In the genomic region with DNA sequence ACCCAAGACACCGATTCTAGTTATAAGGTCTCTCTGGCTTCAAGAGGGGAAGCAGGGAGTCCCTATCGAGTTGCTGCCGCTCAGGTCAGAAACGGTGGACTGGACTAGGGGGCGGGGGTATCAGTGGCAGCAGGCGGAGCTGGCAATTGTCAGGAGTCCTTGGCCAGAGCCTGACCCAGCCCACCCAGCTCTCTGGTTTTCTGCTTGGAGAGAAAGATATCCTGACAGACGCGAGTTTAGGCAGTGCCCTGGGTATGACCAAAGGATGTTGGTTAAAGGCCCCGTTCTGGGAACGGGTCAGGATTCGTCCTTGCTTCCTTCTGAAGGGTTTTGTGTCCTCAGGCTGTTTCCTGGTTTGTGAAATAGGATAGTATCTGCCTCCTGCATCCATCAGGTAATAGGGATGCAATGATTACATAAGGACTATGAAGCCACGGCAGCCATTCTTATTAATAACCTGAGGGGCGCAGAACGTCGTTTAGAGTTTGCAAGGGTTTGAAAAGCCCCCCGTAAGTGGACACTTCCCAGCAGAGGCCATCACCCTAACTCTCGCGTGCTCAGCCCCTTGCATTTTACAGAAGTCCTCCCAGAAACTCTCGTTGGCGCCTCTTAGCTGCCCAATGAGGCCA, we compare ENCODE assay signal across 8 cellular contexts. TPM values are rescaled to one million over a fixed set of nuclear protein-coding genes. Genes with fewer than 3 reads are reported as not detected.
DNase-seq lines count a peak whose midpoint lies in the region; ATAC-seq, FAIRE-seq and TF ChIP-seq lines count a peak whose summit lies in the region.

No MANE protein-coding gene starts in this region.

- peak overlapping the region; percentile 98 for H3K27ac ChIP-seq in GM23338 (ENCODE audit: low read depth)

- H3K36me3 Mint-ChIP-seq in GM23338 (ENCODE audit: low read depth) (no peaks in the 10 kb centered on the region; the same call in 2 of the 3 replicates), osteocyte (ENCODE audit: unreplicated experiment) (no peaks in the 10 kb centered on the region)

- H3K4me2 ChIP-seq in GM23338 = peak overlapping the region; percentile 86

- intact Hi-C loops in Right ventricle myocardium superior (cut with DNase I) = loop anchor here (10.0 kb wide), 2 partner anchors 88 to 192 kb away; partner anchors contain the start of genes PISD and YWHAH

- no peak for TF ChIP-seq CTCF in GM23338 (conservative IDR thresholded peaks at IDR 0.05; ENCODE audit: low read depth in 2 of 2)
- no peak for TF ChIP-seq CTCF in osteocyte (IDR thresholded peaks at IDR 0.05)

- peak; percentile 57 for ATAC-seq in GM23338
- peak; percentile 16 for ATAC-seq in Right ventricle myocardium superior (ENCODE audit: poor library complexity)

- no peak for FAIRE-seq in HTR-8/SVneo (lab: Jason Lieb, UNC)

- H3K27me3 ChIP-seq in GM23338 (ENCODE audit: insufficient read depth) = no peaks in the 10 kb centered on the region

- peaks cover 24% of the 10 kb centered on the region for H3F3A ChIP-seq in GM23338 (replicated peaks; ENCODE audit: low read depth)

- no peaks in the 10 kb centered on the region for H3K36me3 ChIP-seq in GM23338 (ENCODE audit: insufficient read depth)

- peaks cover 30% of the 10 kb centered on the region for H3K4me1 ChIP-seq in GM23338 (ENCODE audit: insufficient read depth)

- H3K4me1 Mint-ChIP-seq in GM23338 = peaks cover 35% of the 10 kb centered on the region
- peaks cover 42% of the 10 kb centered on the region for H3K4me1 Mint-ChIP-seq in osteocyte (ENCODE audit: unreplicated experiment)

- peaks cover 35% of the 10 kb centered on the region for H3K79me2 ChIP-seq in GM23338 (replicated peaks; ENCODE audit: insufficient read depth)

- peak overlapping the region; percentile 23; the same call in 1 of the 2 replicates for H2AFZ ChIP-seq in GM23338

- H3K9me2 ChIP-seq in GM23338 (ENCODE audit: insufficient read depth) = no peaks in the 10 kb centered on the region

- H3K4me3 ChIP-seq in GM23338 = peak overlapping the region; percentile 58

- H3K9me3 Mint-ChIP-seq in GM23338 = no peaks in the 10 kb centered on the region
- no peaks in the 10 kb centered on the region for H3K9me3 Mint-ChIP-seq in osteocyte (ENCODE audit: unreplicated experiment)

- H3K27me3 Mint-ChIP-seq in GM23338 (ENCODE audit: insufficient read depth, low read depth, poor library complexity) = peaks cover 5% of the 10 kb centered on the region
- no peaks in the 10 kb centered on the region for H3K27me3 Mint-ChIP-seq in osteocyte (ENCODE audit: unreplicated experiment)

- DNase-seq in Daoy (ENCODE audit: low read depth) (peak; percentile 25), GM23338 (ENCODE audit: low spot score) (peak; percentile 88), NCI-H2029 (lab: John Stamatoyannopoulos, UW) (peak; percentile 63), Right ventricle myocardium superior (peak; percentile 64), osteocyte (ENCODE audit: extremely low spot score, unreplicated experiment) (no peak), HTR-8/SVneo (ENCODE audit: insufficient read length, low spot score) (no peak), RKO (ENCODE audit: low spot score) (no peak)
- DNase-seq in activated T-cell treated with anti-CD3 and anti-CD28 coated beads, Interleukin-2, amount 50 U/mL, for 48 hours = peak; percentile 48 to 49

- H3K27ac Mint-ChIP-seq in GM23338 (peak overlapping the region; percentile 100), osteocyte (ENCODE audit: unreplicated experiment) (peak overlapping the region; percentile 100)

- H4K20me1 ChIP-seq in GM23338 (replicated peaks; ENCODE audit: insufficient read depth) = no peaks in the 10 kb centered on the region

- H3K4me3 Mint-ChIP-seq in GM23338 (peak overlapping the region; percentile 93), osteocyte (ENCODE audit: unreplicated experiment) (peak overlapping the region; percentile 92)

TF ChIP-seq in GM23338, 12 proteins besides CTCF, POLR2A, EP300 and RAD21:
- no peak for TF ChIP-seq NANOG (IDR thresholded peaks at IDR 0.05; ENCODE audit: borderline replicate concordance)
- TF ChIP-seq CREB1 (CRISPR knock-in tag; IDR thresholded peaks at IDR 0.05; ENCODE audit: low read depth) = no peak
- TF ChIP-seq ZNF462 (CRISPR knock-in tag; IDR thresholded peaks at IDR 0.05) = no peak
- no peak for TF ChIP-seq ZNF331 (CRISPR knock-in tag; IDR thresholded peaks at IDR 0.05; ENCODE audit: low read depth)
- TF ChIP-seq JUNB (IDR thresholded peaks at IDR 0.05; ENCODE audit: unreplicated experiment) = no peak
- TF ChIP-seq ZNF114 (CRISPR knock-in tag; IDR thresholded peaks at IDR 0.05) = no peak
- no peak for TF ChIP-seq POLR2AphosphoS5 (IDR thresholded peaks at IDR 0.05; ENCODE audit: low read depth)
- TF ChIP-seq EZH2phosphoT487 (IDR thresholded peaks at IDR 0.05; ENCODE audit: unreplicated experiment) = no peak
- TF ChIP-seq EZH2 (IDR thresholded peaks at IDR 0.05; ENCODE audit: low read depth, unreplicated experiment) = no peak

RNA-seq across cellular contexts. Expression of gene DEPDC5, which starts 0.7 kb away (rescaled TPM):
- total RNA-seq in Daoy (2014; rRNA removed; shearing (Covaris generic)) = 6.3 and 12.5 TPM in 2 replicates
- total RNA-seq in GM23338 (2014; rRNA removed; shearing (Covaris generic)) = 19.7 and 30.1 TPM in 2 replicates
- 18.7 and 21.1 TPM in 2 replicates for polyA plus RNA-seq in GM23338 (2016; fragmentation: Nextera tagmentation; extraction: Ambion mirVana)
- total RNA-seq in Right ventricle myocardium superior (10.8 TPM), osteocyte (30.7 and 33.4 TPM in 2 replicates)

RNA-seq across cellular contexts. Expression of gene PRR14L, which starts 3.2 kb away (rescaled TPM):
- total RNA-seq in Daoy (2014; rRNA removed; shearing (Covaris generic)) = 9.3 and 13.5 TPM in 2 replicates
- total RNA-seq in GM23338 (2014; rRNA removed; shearing (Covaris generic)) = 43.4 and 54.0 TPM in 2 replicates
- 44.3 and 46.3 TPM in 2 replicates for polyA plus RNA-seq in GM23338 (2016; fragmentation: Nextera tagmentation; extraction: Ambion mirVana)
- total RNA-seq in Right ventricle myocardium superior (17.8 TPM), osteocyte (48.2 and 49.3 TPM in 2 replicates)

Comparison
In these comparisons a context has a peak if more than half of its experiments do, and no peak if none do; other contexts are left out.
1. DNase-seq: peak in Daoy (single experiment), GM23338 (single experiment), NCI-H2029 (single experiment), activated T-cell treated with anti-CD3 and anti-CD28 coated beads, Interleukin-2, amount 50 U/mL, for 48 hours (2 of 2) and Right ventricle myocardium superior (single experiment); none in osteocyte (single experiment), HTR-8/SVneo (single experiment) and RKO (single experiment).